Comparison of ENCODE assay signal across 2 cellular contexts in genomic region chr7:4361774-4362173, GRCh38.
TF ChIP-seq lines count a peak whose summit lies in the region.

No MANE protein-coding gene starts in this region.

TF ChIP-seq in HepG2, 621 proteins besides CTCF, POLR2A, EP300 and RAD21 (continued from another document):
- TF ChIP-seq UBTF (CRISPR knock-in tag; IDR thresholded peaks at IDR 0.05): no peak
- no peak for TF ChIP-seq ZNF747 (CRISPR knock-in tag; IDR thresholded peaks at IDR 0.05; ENCODE audit: borderline replicate concordance)
- TF ChIP-seq ZKSCAN1 (IDR thresholded peaks at IDR 0.05; ENCODE audit: low read length): no peak
- no peak for TF ChIP-seq SMYD3 (CRISPR knock-in tag; IDR thresholded peaks at IDR 0.05)
- no peak for TF ChIP-seq NR1H2 (CRISPR knock-in tag; IDR thresholded peaks at IDR 0.05; ENCODE audit: borderline replicate concordance, low read depth)
- no peak for TF ChIP-seq CBX2 (IDR thresholded peaks at IDR 0.05; ENCODE audit: low read depth, low read length)
- TF ChIP-seq CBX2 (CRISPR knock-in tag; IDR thresholded peaks at IDR 0.05; ENCODE audit: low read depth): no peak
- TF ChIP-seq CBFB (CRISPR knock-in tag; IDR thresholded peaks at IDR 0.05): no peak
- no peak for TF ChIP-seq TRAFD1 (CRISPR knock-in tag; IDR thresholded peaks at IDR 0.05; ENCODE audit: borderline replicate concordance)
- no peak for TF ChIP-seq ATF3 (CRISPR knock-in tag; IDR thresholded peaks at IDR 0.05)
- no peak for TF ChIP-seq ZNF709 (CRISPR knock-in tag; IDR thresholded peaks at IDR 0.05)
- TF ChIP-seq ZSCAN29 (CRISPR knock-in tag; conservative IDR thresholded peaks at IDR 0.05): no peak
- TF ChIP-seq TCF12 (IDR thresholded peaks at IDR 0.05): no peak
- TF ChIP-seq TCF12 (CRISPR knock-in tag; IDR thresholded peaks at IDR 0.05): no peak
- no peak for TF ChIP-seq USF2 (IDR thresholded peaks at IDR 0.05; ENCODE audit: low read depth, low read length)
- no peak for TF ChIP-seq USF2 (CRISPR knock-in tag; IDR thresholded peaks at IDR 0.05; ENCODE audit: borderline replicate concordance)
- no peak for TF ChIP-seq RFXAP (CRISPR knock-in tag; IDR thresholded peaks at IDR 0.05; ENCODE audit: borderline replicate concordance)
- TF ChIP-seq ZBTB1 (CRISPR knock-in tag; IDR thresholded peaks at IDR 0.05; ENCODE audit: borderline replicate concordance): no peak
- TF ChIP-seq RELA (CRISPR knock-in tag; IDR thresholded peaks at IDR 0.05): no peak
- TF ChIP-seq GZF1 (CRISPR knock-in tag; IDR thresholded peaks at IDR 0.05): no peak
- no peak for TF ChIP-seq ZSCAN22 (CRISPR knock-in tag; IDR thresholded peaks at IDR 0.05)

TF ChIP-seq in HCT116, 20 proteins besides CTCF, POLR2A, EP300 and RAD21 (continued from another document):
- TF ChIP-seq FOSL1 (IDR thresholded peaks at IDR 0.05; ENCODE audit: low read depth): no peak
- no peak for TF ChIP-seq REST (IDR thresholded peaks at IDR 0.05; ENCODE audit: low read depth)
- TF ChIP-seq SIN3A (IDR thresholded peaks at IDR 0.05; ENCODE audit: low read depth): no peak
- no peak for TF ChIP-seq EGR1 (IDR thresholded peaks at IDR 0.05; ENCODE audit: low read depth)
- no peak for TF ChIP-seq CBX3 (IDR thresholded peaks at IDR 0.05; ENCODE audit: low read depth)
- no peak for TF ChIP-seq ELF1 (IDR thresholded peaks at IDR 0.05; ENCODE audit: borderline replicate concordance, low read depth)
- TF ChIP-seq TCF7L2 (IDR thresholded peaks at IDR 0.05; ENCODE audit: borderline replicate concordance, extremely low read depth, insufficient read depth, insufficient read length): no peak
- no peak for TF ChIP-seq MAX (IDR thresholded peaks at IDR 0.05)
- no peak for TF ChIP-seq ATF3 (IDR thresholded peaks at IDR 0.05)
- TF ChIP-seq YY1 (IDR thresholded peaks at IDR 0.05; ENCODE audit: extremely low read depth, insufficient replicate concordance, low read depth, low read length): no peak
